In genomic region chr3:46660003-46660402, GRCh38 we compare ENCODE assay signal across 27 cellular contexts. TPM values are rescaled to one million over a fixed set of nuclear protein-coding genes. Genes with fewer than 3 reads are reported as not detected.
A peak's percentile ranks its signal among the peaks of the same experiment; 100 is the strongest.
DNase-seq lines count a peak whose midpoint lies in the region; ATAC-seq, FAIRE-seq and TF ChIP-seq lines count a peak whose summit lies in the region.
"Had no signal": no experiment of that assay in that cellular context is flagged by ENCODE, and none has a peak within 500 bp of the region (broad histone marks: within the 10 kb centered on the region; RNA-seq: fewer than 3 reads in every experiment).

No MANE protein-coding gene starts in this region.

- no peak overlapping the region for H4K12ac ChIP-seq in trophoblast cell (ENCODE audit: low read depth, low read length)

- H2BK12ac ChIP-seq in trophoblast cell (ENCODE audit: low read length): no peak overlapping the region

- H3K14ac ChIP-seq in trophoblast cell (ENCODE audit: low read length): no peak overlapping the region

- no peak for TF ChIP-seq CTCF in bronchial epithelial cell (IDR thresholded peaks at IDR 0.05; ENCODE audit: insufficient read depth, low read length, severe bottlenecking)

- no peak overlapping the region for H3K4me2 ChIP-seq in trophoblast cell (ENCODE audit: low read length)

- H3K36me3 ChIP-seq in bronchial epithelial cell (ENCODE audit: control insufficient read depth, insufficient read depth, low read length) (no peaks in the 10 kb centered on the region), trophoblast cell (ENCODE audit: control insufficient read depth in 1 of 2, insufficient read depth in 2 of 2, low read length in 2 of 2) (no peaks in the 10 kb centered on the region)
- H3K36me3 ChIP-seq: HAP-1, SJCRH30, WERI-Rb-1 had no signal

- no peak for FAIRE-seq in bronchial epithelial cell (lab: Jason Lieb, UNC)

- H3K27me3 ChIP-seq in bronchial epithelial cell (ENCODE audit: control insufficient read depth, insufficient read depth, low read length): no peaks in the 10 kb centered on the region
- no peaks in the 10 kb centered on the region for H3K27me3 ChIP-seq in trophoblast cell (ENCODE audit: insufficient read depth, low read length)
- H3K27me3 ChIP-seq: dorsolateral prefrontal cortex, SJCRH30 had no signal

- ATAC-seq in HG03175 (IDR thresholded peaks at IDR 0.05; ENCODE audit: unreplicated experiment): no peak
- ATAC-seq: natural killer cell had no signal

- DNase-seq in AG20443 (ENCODE audit: low spot score): peak; percentile 7
- peak; percentile 29 for DNase-seq in ELR (ENCODE audit: low read depth)
- DNase-seq in bronchial epithelial cell (ENCODE audit: low read depth): peak; percentile 36
- DNase-seq in left kidney (ENCODE audit: low read depth, low spot score): peak; percentile 36
- DNase-seq in trophoblast cell: no peak
- no peak for DNase-seq in SIG-M5 (lab: John Stamatoyannopoulos, UW)
- no peak for DNase-seq in SK-N-DZ (ENCODE audit: low spot score)
- DNase-seq: activated CD4-positive, alpha-beta T cell treated with anti-CD3 and anti-CD28 coated beads, Interleukin-2, amount 50 U/mL, for 4 hours; activated naive CD4-positive, alpha-beta T cell treated with Interleukin-2 at 50 U/mL for 16 hours; activated T-cell treated with anti-CD3 and anti-CD28 coated beads for 4 hours; anterior cingulate cortex; CD4-positive, alpha-beta memory T cell; foreskin melanocyte; natural killer cell; NCI-H1105; NCI-H2107; NCI-H774; stimulated activated naive CD4-positive, alpha-beta T cell; T-helper 2 cell; WERI-Rb-1 had no signal

- no peak overlapping the region for H3K18ac ChIP-seq in trophoblast cell (ENCODE audit: low read length)

- no peak overlapping the region for H3K27ac ChIP-seq in trophoblast cell (ENCODE audit: low read depth, low read length)
- H3K27ac ChIP-seq: PC-9, SJCRH30, WERI-Rb-1 had no signal

- H2BK5ac ChIP-seq in trophoblast cell (ENCODE audit: low read depth, low read length, poor library complexity): no peak overlapping the region

- H3K79me1 ChIP-seq in trophoblast cell (ENCODE audit: low read length): no peaks in the 10 kb centered on the region

- H2AK5ac ChIP-seq in trophoblast cell (ENCODE audit: low read length): no peak overlapping the region

- H4K91ac ChIP-seq in trophoblast cell (ENCODE audit: low read depth, low read length): no peak overlapping the region

- H3K4me1 ChIP-seq in trophoblast cell (ENCODE audit: control insufficient read depth in 1 of 2, insufficient read depth in 2 of 2, low read length in 2 of 2): peaks cover 7 to 9% of the 10 kb centered on the region in 2 experiments

- H3K4me3 ChIP-seq in bronchial epithelial cell (ENCODE audit: low read depth, low read length) (no peak overlapping the region), trophoblast cell (ENCODE audit: low read depth, low read length) (no peak overlapping the region)
- H3K4me3 ChIP-seq: dorsolateral prefrontal cortex, HAP-1, PC-9, SJCRH30 had no signal

- no peak overlapping the region for H2BK120ac ChIP-seq in trophoblast cell (ENCODE audit: insufficient read depth, low read length, poor library complexity)

- no peak overlapping the region for H3K23ac ChIP-seq in trophoblast cell (ENCODE audit: low read length)

- WGBS in trophoblast cell (ENCODE audit: extremely low coverage, insufficient coverage, insufficient read length): no CpG with 5 or more reads among the region's 6 CpGs

- no peak overlapping the region for H3K9ac ChIP-seq in trophoblast cell (ENCODE audit: low read length)

- no peak overlapping the region for H4K8ac ChIP-seq in trophoblast cell (ENCODE audit: low read depth, low read length)

- H3K9me3 ChIP-seq in trophoblast cell (ENCODE audit: insufficient read depth, low read depth, low read length): no peaks in the 10 kb centered on the region
- H3K9me3 ChIP-seq: HAP-1, SJCRH30 had no signal

- no peaks in the 10 kb centered on the region for H3K79me2 ChIP-seq in trophoblast cell (ENCODE audit: control insufficient read depth, insufficient read depth, low read length, poor library complexity)

- H2AFZ ChIP-seq in trophoblast cell (ENCODE audit: insufficient read depth, low read length, poor library complexity): no peak overlapping the region
- H2AFZ ChIP-seq: PC-9 had no signal

- H3K4ac ChIP-seq in trophoblast cell (ENCODE audit: low read depth, low read length): no peak overlapping the region

RNA-seq across cellular contexts. Expression of gene ALS2CL, which starts 33.5 kb away (rescaled TPM):
- total RNA-seq in bronchial epithelial cell: 163 and 240 TPM in 2 replicates
- 11.3 and 13.5 TPM in 2 replicates for polyA plus RNA-seq in trophoblast cell (2013)
- polyA plus RNA-seq in SK-N-DZ (2014; cell fraction: cytosol; rRNA removed): 2.3 and 5.6 TPM in 2 replicates
- polyA plus RNA-seq in SK-N-DZ (2014; cell fraction: nucleus; rRNA removed): 12.3 and 14.3 TPM in 2 replicates

RNA-seq across cellular contexts. Expression of gene TMIE, which starts 41.2 kb away (rescaled TPM):
- total RNA-seq in bronchial epithelial cell: 1.3 and 1.6 TPM in 2 replicates
- polyA plus RNA-seq in trophoblast cell (2013): 0.07 TPM in 2 replicates
- polyA plus RNA-seq in SK-N-DZ (2014; cell fraction: cytosol; rRNA removed): not detected in 2 replicates
- polyA plus RNA-seq in SK-N-DZ (2014; cell fraction: nucleus; rRNA removed): not detected in 2 replicates
- total RNA-seq: epithelial cell of proximal tubule, natural killer cell had no signal
- polyA plus RNA-seq: AG04450 had no signal

RNA-seq across cellular contexts. Expression of gene FAM240A, which starts 47.7 kb away (rescaled TPM):
- not detected in 2 replicates for total RNA-seq in bronchial epithelial cell
- not detected in 2 replicates for polyA plus RNA-seq in trophoblast cell (2013)
- not detected in 2 replicates for polyA plus RNA-seq in SK-N-DZ (2014; cell fraction: cytosol; rRNA removed)
- polyA plus RNA-seq in SK-N-DZ (2014; cell fraction: nucleus; rRNA removed): not detected in 2 replicates
- total RNA-seq: CD4-positive, alpha-beta memory T cell; epithelial cell of proximal tubule; natural killer cell; PC-9; SJCRH30 had no signal
- polyA plus RNA-seq: AG04450; CD4-positive, alpha-beta memory T cell had no signal

RNA-seq across cellular contexts. Expression of gene PRSS50, which starts 57.7 kb away (rescaled TPM):
- total RNA-seq in bronchial epithelial cell: not detected in 2 replicates
- polyA plus RNA-seq in trophoblast cell (2013): 0.07 and 0.16 TPM in 2 replicates
- polyA plus RNA-seq in SK-N-DZ (2014; cell fraction: cytosol; rRNA removed): not detected in 2 replicates
- polyA plus RNA-seq in SK-N-DZ (2014; cell fraction: nucleus; rRNA removed): 1.3 and 2.8 TPM in 2 replicates
- total RNA-seq: CD4-positive, alpha-beta memory T cell; epithelial cell of proximal tubule; SJCRH30 had no signal
- polyA plus RNA-seq: AG04450; CD4-positive, alpha-beta memory T cell had no signal

Comparison
In these comparisons a context has a peak if more than half of its experiments do, and no peak if none do; other contexts are left out.
1. DNase-seq: peak in AG20443 (single experiment), ELR (single experiment), bronchial epithelial cell (single experiment) and left kidney (single experiment); none in trophoblast cell (0 of 2), SIG-M5 (single experiment) and SK-N-DZ (single experiment).